12 cellular contexts compared by ENCODE assay signal in genomic region chr14:21084988-21085853, GRCh38. TPM values are rescaled to one million over a fixed set of nuclear protein-coding genes. Genes with fewer than 3 reads are reported as not detected.
A peak's percentile ranks its signal among the peaks of the same experiment; 100 is the strongest.
DNase-seq lines count a peak whose midpoint lies in the region; ATAC-seq, FAIRE-seq and TF ChIP-seq lines count a peak whose summit lies in the region.
"Had no signal": no experiment of that assay in that cellular context is flagged by ENCODE, and none has a peak within 500 bp of the region (broad histone marks: within the 10 kb centered on the region; RNA-seq: fewer than 3 reads in every experiment).

No MANE protein-coding gene starts in this region.

- H3K4me1 Mint-ChIP-seq in natural killer cell, result peaks cover 15 to 16% of the 10 kb centered on the region in 2 donors

- H3K4me3 ChIP-seq in right atrium auricular region, result no peak overlapping the region
- no peak overlapping the region for H3K4me3 ChIP-seq in bronchial epithelial cell (ENCODE audit: low read depth, low read length)
- no peak overlapping the region for H3K4me3 ChIP-seq in liver (ENCODE audit: low read depth in 1 of 3, low read length in 3 of 3)
- H3K4me3 ChIP-seq: BLaER1 treated with 17β-estradiol and CSF1 and Interleukin-3, amounts not matched to agents 10 nM and 100 nM had no signal

- FAIRE-seq in bronchial epithelial cell (lab: Jason Lieb, UNC), result peak; percentile 58

- intact Hi-C loops in Right ventricle myocardium inferior (cut with DNase I), result no loop called here
- intact Hi-C loops in natural killer cell (cut with micrococcal nuclease), result no loop called here

- peak overlapping the region in 1 of 2 donors; percentile 2 for H3K9ac ChIP-seq in liver (ENCODE audit: low read depth in 1 of 2, low read length in 2 of 2)
- H3K9ac ChIP-seq: BLaER1 treated with 17β-estradiol and CSF1 and Interleukin-3, amounts not matched to agents 10 nM and 100 nM had no signal

- peak overlapping the region in 1 of 2 donors; percentile 74 for H3K27ac Mint-ChIP-seq in natural killer cell

- H3K27me3 ChIP-seq in right atrium auricular region (no peaks in the 10 kb centered on the region), bronchial epithelial cell (ENCODE audit: control insufficient read depth, insufficient read depth, low read length) (no peaks in the 10 kb centered on the region), liver (ENCODE audit: control insufficient read depth in 4 of 4, insufficient read depth in 4 of 4, low read length in 3 of 4) (no peaks in the 10 kb centered on the region)
- H3K27me3 ChIP-seq: BLaER1 treated with 17β-estradiol and CSF1 and Interleukin-3, amounts not matched to agents 10 nM and 100 nM had no signal

- ATAC-seq in Right ventricle myocardium inferior (peak; percentile 72), natural killer cell (no peak), HG03460 (IDR thresholded peaks at IDR 0.05; ENCODE audit: unreplicated experiment) (no peak)

- TF ChIP-seq CTCF in right atrium auricular region (IDR thresholded peaks at IDR 0.05) (no peak), bronchial epithelial cell (IDR thresholded peaks at IDR 0.05; ENCODE audit: insufficient read depth, low read length, severe bottlenecking) (no peak), liver (IDR thresholded peaks at IDR 0.05; ENCODE audit: low read depth, low read length, missing input control) (no peak), natural killer cell (IDR thresholded peaks at IDR 0.05) (no peak)

- H3K36me3 ChIP-seq in right atrium auricular region, result peaks cover 70% of the 10 kb centered on the region
- H3K36me3 ChIP-seq in bronchial epithelial cell (ENCODE audit: control insufficient read depth, insufficient read depth, low read length), result peaks cover 2% of the 10 kb centered on the region
- peaks cover 11 to 63% (median 41%) of the 10 kb centered on the region in 4 donors for H3K36me3 ChIP-seq in liver (ENCODE audit: control insufficient read depth in 4 of 4, insufficient read depth in 3 of 4, low read depth in 1 of 4, low read length in 3 of 4)

- H3K4me1 ChIP-seq in right atrium auricular region, result peaks cover 0 to 13% of the 10 kb centered on the region in 2 donors
- H3K4me1 ChIP-seq in liver (ENCODE audit: control insufficient read depth in 4 of 4, insufficient read depth in 4 of 4, low read length in 3 of 4), result peaks cover 9 to 29% (median 18%) of the 10 kb centered on the region in 4 donors

- DNase-seq in Right ventricle myocardium inferior (ENCODE audit: missing footprints) (peak; percentile 86), right atrium auricular region (ENCODE audit: low spot score) (no peak), bronchial epithelial cell (ENCODE audit: low read depth) (peak; percentile 74), anterior cingulate cortex (lab: John Stamatoyannopoulos, UW) (no peak), natural killer cell (no peak), SW480 (ENCODE audit: low spot score) (no peak)
- DNase-seq: activated T-cell treated with anti-CD3 and anti-CD28 coated beads for 4 hours, SHP77 treated with DMSO at 0.1 percent for 48 hours had no signal

- TF ChIP-seq RAD21 in liver (IDR thresholded peaks at IDR 0.05), result peak; percentile 50 to 52

- H3K27ac ChIP-seq in right atrium auricular region (no peak overlapping the region), liver (ENCODE audit: low read depth in 1 of 2, low read length in 2 of 2) (peak overlapping the region; percentile 39 to 66)

- H3K9me3 ChIP-seq in right atrium auricular region (no peaks in the 10 kb centered on the region), liver (ENCODE audit: control insufficient read depth in 4 of 4, low read length in 3 of 4) (no peaks in the 10 kb centered on the region)
- H3K9me3 ChIP-seq: BLaER1 treated with 17β-estradiol and CSF1 and Interleukin-3, amounts not matched to agents 10 nM and 100 nM had no signal

- no peaks in the 10 kb centered on the region for H3K36me3 Mint-ChIP-seq in natural killer cell

- H3K4me3 Mint-ChIP-seq in natural killer cell, result no peak overlapping the region

- peaks cover 0 to 10% of the 10 kb centered on the region in 2 donors for H3K27me3 Mint-ChIP-seq in natural killer cell (ENCODE audit: low read depth in 2 of 2)

- 47% methylated on average over 17 of the region's 17 CpGs for WGBS in liver

- no peaks in the 10 kb centered on the region for H3K9me3 Mint-ChIP-seq in natural killer cell

TF ChIP-seq in liver, 16 proteins besides CTCF, POLR2A, EP300 and RAD21 (continues in another document):
- peak; percentile 72 to 89 for TF ChIP-seq RXRA (IDR thresholded peaks at IDR 0.05)
- no peak for TF ChIP-seq YY1 (IDR thresholded peaks at IDR 0.05)
- TF ChIP-seq HNF4G (IDR thresholded peaks at IDR 0.05), result peak; percentile 22
- TF ChIP-seq NR2F2 (IDR thresholded peaks at IDR 0.05), result no peak
- TF ChIP-seq ATF3 (IDR thresholded peaks at IDR 0.05), result no peak
- TF ChIP-seq SP1 (IDR thresholded peaks at IDR 0.05), result peak; percentile 68
- TF ChIP-seq HNF4A (conservative IDR thresholded peaks at IDR 0.05), result peak; percentile 73 to 81
- TF ChIP-seq JUND (IDR thresholded peaks at IDR 0.05), result peak in 1 of 2 donors; percentile 76
- TF ChIP-seq TAF1 (conservative IDR thresholded peaks at IDR 0.05), result no peak
- TF ChIP-seq GABPA (IDR thresholded peaks at IDR 0.05 in 1 of 2, conservative IDR thresholded peaks at IDR 0.05 in 1 of 2), result peak; percentile 47 to 75
- TF ChIP-seq EGR1 (IDR thresholded peaks at IDR 0.05; ENCODE audit: low read depth in 2 of 2), result peak in 1 of 2 donors; percentile 85
- TF ChIP-seq FOXA1 (IDR thresholded peaks at IDR 0.05), result peak; percentile 13
- TF ChIP-seq MAX (IDR thresholded peaks at IDR 0.05), result peak; percentile 97
- no peak for TF ChIP-seq REST (IDR thresholded peaks at IDR 0.05)
- TF ChIP-seq FOXA2 (IDR thresholded peaks at IDR 0.05), result peak; percentile 23

RNA-seq across cellular contexts. Expression of gene ZNF219, which starts 13.2 kb away (rescaled TPM):
- total RNA-seq in Right ventricle myocardium inferior (49.4 TPM), right atrium auricular region (10 to 100 TPM; 49.7 to 66.6 TPM), bronchial epithelial cell (7.8 and 8.2 TPM in 2 replicates), liver (1 to 10 TPM; 4.7 to 6.2 TPM), natural killer cell (1 to 10 TPM; 5.6 to 8.4 (median 7.7) TPM)
- polyA plus RNA-seq in liver, result 10 to 100 TPM in 1 of 2 donors, 1 to 10 TPM in 1; 1.3 to 10.5 TPM

RNA-seq across cellular contexts. Expression of gene ARHGEF40, which starts 15.1 kb away (rescaled TPM):
- total RNA-seq in Right ventricle myocardium inferior (25.5 TPM), right atrium auricular region (10 to 100 TPM; 14.3 to 16.0 TPM), bronchial epithelial cell (3.3 and 6.8 TPM in 2 replicates), liver (10 to 100 TPM; 19.8 to 42.5 TPM), natural killer cell (1 to 10 TPM; 4.4 to 6.9 (median 6.0) TPM)
- polyA plus RNA-seq in liver, result 10 to 100 TPM in 1 of 2 donors, 1 to 10 TPM in 1; 9.3 to 14.0 TPM

RNA-seq across cellular contexts. Expression of gene TMEM253, which starts 15.6 kb away (rescaled TPM):
- total RNA-seq in Right ventricle myocardium inferior (0.41 TPM), right atrium auricular region (not detected), bronchial epithelial cell (under 0.01 and 0.51 TPM in 2 replicates), liver (under 1 TPM; 0.19 to 0.25 TPM), natural killer cell (under 1 TPM in 1 of 3 donors, not detected in 2; 0.40 TPM)
- under 1 TPM in 1 of 2 donors, not detected in 1; 0.14 TPM for polyA plus RNA-seq in liver

RNA-seq across cellular contexts. Expression of gene RNASE8, which starts 27.6 kb away (rescaled TPM):
- total RNA-seq in Right ventricle myocardium inferior (not detected), right atrium auricular region (not detected), bronchial epithelial cell (not detected in 2 replicates), liver (not detected), natural killer cell (not detected)
- polyA plus RNA-seq in liver, result not detected
- polyA plus RNA-seq: neural cell had no signal

RNA-seq across cellular contexts. Expression of gene RNASE7, which starts 43.1 kb away (rescaled TPM):
- total RNA-seq in Right ventricle myocardium inferior, result not detected
- not detected for total RNA-seq in right atrium auricular region
- 8.2 and 12.1 TPM in 2 replicates for total RNA-seq in bronchial epithelial cell
- total RNA-seq in liver, result under 1 TPM in 1 of 2 donors, not detected in 1; 0.33 TPM
- under 1 TPM; 0.11 to 0.12 TPM for polyA plus RNA-seq in liver
- not detected for total RNA-seq in natural killer cell
- polyA plus RNA-seq: neural cell had no signal

Comparison
In these comparisons a context has a peak if more than half of its experiments do, and no peak if none do; other contexts are left out.
1. DNase-seq: peak in Right ventricle myocardium inferior (single experiment) and bronchial epithelial cell (single experiment); none in right atrium auricular region (single experiment), anterior cingulate cortex (0 of 58), natural killer cell (single experiment) and SW480 (single experiment).
2. H3K27ac ChIP-seq: peak in liver (2 of 2); none in right atrium auricular region (0 of 2).